9 cellular contexts compared by ENCODE assay signal in genomic region chr7:151485006-151485732, GRCh38. TPM values are rescaled to one million over a fixed set of nuclear protein-coding genes. Genes with fewer than 3 reads are reported as not detected.
DNase-seq lines count a peak whose midpoint lies in the region; ATAC-seq, FAIRE-seq and TF ChIP-seq lines count a peak whose summit lies in the region.
"Had no signal": no experiment of that assay in that cellular context is flagged by ENCODE, and none has a peak within 500 bp of the region (broad histone marks: within the 10 kb centered on the region; RNA-seq: fewer than 3 reads in every experiment).

No MANE protein-coding gene starts in this region.

- H3K27me3 Mint-ChIP-seq in WTC11 (ENCODE audit: low read depth) (no peaks in the 10 kb centered on the region), endodermal cell (ENCODE audit: insufficient read depth) (no peaks in the 10 kb centered on the region)
- H3K27me3 Mint-ChIP-seq: IgD-negative memory B cell had no signal

- no peaks in the 10 kb centered on the region for H3K9me3 ChIP-seq in A549
- H3K9me3 ChIP-seq in endodermal cell (ENCODE audit: control insufficient read depth, low read length) = no peaks in the 10 kb centered on the region
- H3K9me3 ChIP-seq in MM.1S (replicated peaks; ENCODE audit: insufficient read depth, low read length) = no peaks in the 10 kb centered on the region

- H3K36me3 ChIP-seq in kidney epithelial cell (ENCODE audit: control insufficient read depth, insufficient read depth, low read length) = no peaks in the 10 kb centered on the region
- H3K36me3 ChIP-seq in endodermal cell (ENCODE audit: control insufficient read depth, insufficient read depth, low read length) = peaks cover 96% of the 10 kb centered on the region
- peaks cover 44% of the 10 kb centered on the region; the same call in 1 of the 2 replicates for H3K36me3 ChIP-seq in MM.1S (replicated peaks; ENCODE audit: insufficient read depth, low read length)

- no peak for TF ChIP-seq EP300 in A549 (IDR thresholded peaks at IDR 0.05)

- H3K4me2 ChIP-seq in A549 (peak overlapping the region; percentile 32; the same call in 2 of the 3 replicates), MM.1S (ENCODE audit: low read depth, low read length) (no peak overlapping the region)

- H3K9ac ChIP-seq in endodermal cell (ENCODE audit: extremely low read depth, low read length, poor library complexity, severe bottlenecking) (no peak overlapping the region), MM.1S (ENCODE audit: low read length) (no peak overlapping the region)

- peak overlapping the region; percentile 34; the same call in 1 of the 2 replicates for H3K27ac Mint-ChIP-seq in WTC11
- H3K27ac Mint-ChIP-seq in endodermal cell = no peak overlapping the region
- H3K27ac Mint-ChIP-seq: IgD-negative memory B cell had no signal

- ATAC-seq in A549 (peak; percentile 67 to 79; a peak in 5 of 6 replicates), GM21360 (IDR thresholded peaks at IDR 0.05; ENCODE audit: unreplicated experiment) (peak; percentile 76), WTC11 (no peak)

- TF ChIP-seq CTCF in A549 (IDR thresholded peaks at IDR 0.05) (no peak), WTC11 (IDR thresholded peaks at IDR 0.05) (no peak), kidney epithelial cell (IDR thresholded peaks at IDR 0.05; ENCODE audit: insufficient read depth, low read length, poor library complexity, severe bottlenecking) (no peak), endodermal cell (conservative IDR thresholded peaks at IDR 0.05) (no peak), MM.1S (IDR thresholded peaks at IDR 0.05; ENCODE audit: low read length) (no peak)

- peaks cover 12% of the 10 kb centered on the region; the same call in 1 of the 2 replicates for H4K20me1 ChIP-seq in MM.1S (ENCODE audit: insufficient read depth, low read length)

- H3K9me3 Mint-ChIP-seq in WTC11 = no peaks in the 10 kb centered on the region
- no peaks in the 10 kb centered on the region for H3K9me3 Mint-ChIP-seq in endodermal cell
- H3K9me3 Mint-ChIP-seq: IgD-negative memory B cell had no signal

- no peak for TF ChIP-seq POLR2A in A549 (IDR thresholded peaks at IDR 0.05; ENCODE audit: low read length)

- H3K4me3 ChIP-seq in A549 = no peak overlapping the region
- no peak overlapping the region for H3K4me3 ChIP-seq in kidney epithelial cell (ENCODE audit: low read depth, low read length)
- no peak overlapping the region for H3K4me3 ChIP-seq in endodermal cell (ENCODE audit: low read length)
- H3K4me3 ChIP-seq in MM.1S (ENCODE audit: low read length) = no peak overlapping the region

- peaks cover 46% of the 10 kb centered on the region for H3K4me1 Mint-ChIP-seq in WTC11
- peaks cover 7% of the 10 kb centered on the region for H3K4me1 Mint-ChIP-seq in endodermal cell

- H3K4me1 ChIP-seq in A549 (peaks cover 40% of the 10 kb centered on the region), endodermal cell (ENCODE audit: control insufficient read depth, insufficient read depth, low read length) (peaks cover 10% of the 10 kb centered on the region), MM.1S (ENCODE audit: low read length) (no peaks in the 10 kb centered on the region)

- H3K27ac ChIP-seq in A549 (no peak overlapping the region), endodermal cell (ENCODE audit: low read depth, low read length) (no peak overlapping the region), MM.1S (ENCODE audit: low read length) (no peak overlapping the region)

- no peak overlapping the region for H2AFZ ChIP-seq in MM.1S (ENCODE audit: low read length)

- DNase-seq in A549 (ENCODE audit: low read depth in 1 of 2, low spot score in 1 of 2) (peak in 1 of 2 experiments; percentile 69), WTC11 (ENCODE audit: low spot score) (no peak), kidney epithelial cell (ENCODE audit: low read depth) (peak; percentile 37), midbrain (lab: John Stamatoyannopoulos, UW) (no peak), endodermal cell (no peak), MM.1S (no peak), HEK293T (ENCODE audit: extremely low spot score) (no peak)

- H3F3A ChIP-seq in MM.1S (ENCODE audit: insufficient read depth, low read length) = no peaks in the 10 kb centered on the region

- H3K27me3 ChIP-seq in kidney epithelial cell (ENCODE audit: control insufficient read depth, insufficient read depth, low read length) (no peaks in the 10 kb centered on the region), endodermal cell (ENCODE audit: control insufficient read depth, insufficient read depth, low read length, poor library complexity, severe bottlenecking) (no peaks in the 10 kb centered on the region), MM.1S (replicated peaks; ENCODE audit: insufficient read depth, low read length) (no peaks in the 10 kb centered on the region)

- FAIRE-seq in A549 (lab: Jason Lieb, UNC) = no peak

- H3K4me3 Mint-ChIP-seq in WTC11 (no peak overlapping the region), endodermal cell (no peak overlapping the region)
- H3K4me3 Mint-ChIP-seq: IgD-negative memory B cell had no signal

- POLR2A ChIA-PET in A549 (lab: Yijun Ruan, JAX) = interaction anchor here (1.1 kb wide), 1 partner anchor 25 kb away, joined by 4 read pairs; no protein-coding TSS in a partner anchor
- POLR2A ChIA-PET in WTC11 (lab: Charles Lee) = no interaction called here
- POLR2A ChIA-PET in HEK293T (lab: Yijun Ruan, JAX) = no interaction called here

- H3K36me3 Mint-ChIP-seq in WTC11 (peaks cover 79% of the 10 kb centered on the region), endodermal cell (ENCODE audit: low read depth) (peaks cover 66% of the 10 kb centered on the region)

- CTCF ChIA-PET in A549 (lab: Yijun Ruan, JAX) (interaction anchor here (1.0 to 3.7 kb wide), 6 partner anchors 13 to 147 kb away, joined by 3 to 14 read pairs (median 6); no protein-coding TSS in a partner anchor), WTC11 (lab: Charles Lee) (no interaction called here), HEK293T (lab: Yijun Ruan, JAX) (no interaction called here)

- H3K9me2 ChIP-seq in MM.1S (replicated peaks; ENCODE audit: insufficient read depth, low read length) = no peaks in the 10 kb centered on the region

- peaks cover 99% of the 10 kb centered on the region for H3K79me2 ChIP-seq in MM.1S (ENCODE audit: low read length)

- no peak for TF ChIP-seq RAD21 in A549 (conservative IDR thresholded peaks at IDR 0.05 in 1 of 2, IDR thresholded peaks at IDR 0.05 in 1 of 2)

- 75% methylated on average over 6 of the region's 6 CpGs for WGBS in A549 (ENCODE audit: missing lambda C conversion rate)
- 92% methylated on average over 4 of the region's 6 CpGs; no CpG with 5 or more reads in 1 of the 2 experiments for WGBS in endodermal cell (ENCODE audit: insufficient coverage in 1 of 2, insufficient read length in 1 of 2), 2 experiments

TF ChIP-seq in A549, 52 proteins besides CTCF, POLR2A, EP300 and RAD21:
- TF ChIP-seq FOSL2 (IDR thresholded peaks at IDR 0.05) (no peak), FOSL2 (CRISPR knock-in tag; IDR thresholded peaks at IDR 0.05) (peak; percentile 51; the same call in 1 of the 2 replicates), MAFK (IDR thresholded peaks at IDR 0.05; ENCODE audit: partially characterized antibody) (no peak)

TF ChIP-seq in WTC11, 78 proteins besides CTCF, POLR2A, EP300 and RAD21 (continues in another document):
- TF ChIP-seq ZNF512 (CRISPR knock-in tag; IDR thresholded peaks at IDR 0.05; ENCODE audit: borderline replicate concordance) = no peak

TF ChIP-seq in HEK293T, 16 proteins besides CTCF, POLR2A, EP300 and RAD21:
- TF ChIP-seq BHLHE40 (IDR thresholded peaks at IDR 0.05; ENCODE audit: borderline replicate concordance) (no peak), HDGF (IDR thresholded peaks at IDR 0.05; ENCODE audit: borderline replicate concordance) (no peak), CTBP1 (IDR thresholded peaks at IDR 0.05; ENCODE audit: borderline replicate concordance) (no peak), ELF4 (IDR thresholded peaks at IDR 0.05) (no peak)

RNA-seq across cellular contexts. Expression of gene RHEB, which starts 34.5 kb away (rescaled TPM):
- polyA plus RNA-seq in A549 (2011; rRNA removed) (148 and 198 TPM in 2 replicates), A549 (2017; fragmentation: RNase III; extraction: RNeasy Plus Mini Kit Qiagen cat#74134 plus additional on column Dnase treatment) (102 to 112 TPM (median 110 TPM) in 3 replicates)
- 61.9 and 65.5 TPM in 2 replicates for polyA plus RNA-seq in A549 (2012; cell fraction: cytosol; rRNA removed)
- polyA plus RNA-seq in A549 (2012; cell fraction: nucleus; rRNA removed) = 27.8 and 48.0 TPM in 2 replicates
- 15.0 and 17.8 TPM in 2 replicates for polyA minus RNA-seq in A549 (2011; rRNA and poly(A)+ RNA removed)
- total RNA-seq in WTC11 (2021) (126 to 133 TPM (median 127 TPM) in 3 replicates), kidney epithelial cell (99.7 and 139 TPM in 2 replicates), endodermal cell (100 to 1,000 TPM; 108 to 113 TPM)
- 119 TPM for polyA plus RNA-seq in endodermal cell (2013, experiment 1 of 2)
- 115 TPM for polyA plus RNA-seq in endodermal cell (2013, experiment 2 of 2)

RNA-seq across cellular contexts. Expression of gene CRYGN, which starts 45.2 kb away (rescaled TPM):
- polyA plus RNA-seq in A549 (2011; rRNA removed) = not detected in 2 replicates
- polyA plus RNA-seq in A549 (2012; cell fraction: cytosol; rRNA removed) = 0.06 TPM in 1 of 2 replicates, not detected in the other
- 0.11 TPM in 1 of 2 replicates, not detected in the other for polyA plus RNA-seq in A549 (2012; cell fraction: nucleus; rRNA removed)
- 0.07 TPM in 1 of 3 replicates, not detected in the others for polyA plus RNA-seq in A549 (2017; fragmentation: RNase III; extraction: RNeasy Plus Mini Kit Qiagen cat#74134 plus additional on column Dnase treatment)
- 0.15 TPM in 1 of 2 replicates, not detected in the other for polyA minus RNA-seq in A549 (2011; rRNA and poly(A)+ RNA removed)
- total RNA-seq in WTC11 (2021) = 1.0 to 1.6 TPM (median 1.5 TPM) in 3 replicates
- 0.84 and 2.1 TPM in 2 replicates for total RNA-seq in kidney epithelial cell
- 1 to 10 TPM; 2.3 to 4.4 TPM for total RNA-seq in endodermal cell
- 0.61 TPM for polyA plus RNA-seq in endodermal cell (2013, experiment 1 of 2)
- not detected for polyA plus RNA-seq in endodermal cell (2013, experiment 2 of 2)
- polyA plus RNA-seq: IgD-negative memory B cell had no signal
